8 cellular contexts compared by ENCODE assay signal in genomic region chr19:23758187-23759074, GRCh38. TPM values are rescaled to one million over a fixed set of nuclear protein-coding genes. Genes with fewer than 3 reads are reported as not detected.
DNase-seq lines count a peak whose midpoint lies in the region; ATAC-seq and TF ChIP-seq lines count a peak whose summit lies in the region.

Gene ZNF681 (minus strand): TSS chr19:23758891. CDS start chr19:23758749, 142 bp downstream.

- H3K9me3 ChIP-seq in adrenal gland (replicated peaks in 1 of 3): no peaks in the 10 kb centered on the region
- no peaks in the 10 kb centered on the region for H3K9me3 ChIP-seq in uterus

- H3K4me1 ChIP-seq in adrenal gland (replicated peaks in 1 of 2) (peaks cover 0 to 9% of the 10 kb centered on the region in 2 donors), uterus (no peaks in the 10 kb centered on the region)

- in situ Hi-C loops in KBM-7 (cut with MboI; ENCODE audit: low pct_unique_long_range_greater_than_20kb, low sequenced_read_pairs): no loop called here

- H3K4me3 ChIP-seq in adrenal gland (peak within 1 kb of the TSS; percentile 33 to 71 (median 62)), uterus (peak within 1 kb of the TSS; percentile 49 to 56)

- H3K27ac ChIP-seq in adrenal gland (peak within 1 kb of the TSS in 4 of 5 donors; percentile 57 to 80 (median 68)), uterus (peak within 1 kb of the TSS; percentile 61 to 83)

- DNase-seq in DMS53 treated with DMSO at 0.1 percent for 48 hours (lab: John Stamatoyannopoulos, UW; ENCODE audit: unreplicated experiment) (peak; percentile 92), KBM-7 (peak; percentile 94), adrenal gland (peak; percentile 88 to 97 (median 94)), left ventricle myocardium superior (peak; percentile 92), pulmonary artery endothelial cell (ENCODE audit: low read depth, low spot score) (peak; percentile 61), uterus (peak; percentile 85 to 89)

- peak in 4 of 6 experiments; percentile 17 to 35 (median 28) for TF ChIP-seq CTCF in adrenal gland (IDR thresholded peaks at IDR 0.05)
- no peak for TF ChIP-seq CTCF in uterus (IDR thresholded peaks at IDR 0.05)

- WGBS in adrenal gland, 4 donors: 0 to 5% (median 1%) methylated on average over 25 to 44 of the region's 44 CpGs

- H3K27me3 ChIP-seq in adrenal gland (no peaks in the 10 kb centered on the region), uterus (no peaks in the 10 kb centered on the region)

- intact Hi-C loops in adrenal gland (cut with DNase I): loop anchor here in 1 of 2 donors (10.0 kb wide), 1 partner anchor 74 kb away; the partner anchor contains the start of gene ZNF675
- intact Hi-C loops in left ventricle myocardium superior (cut with micrococcal nuclease): no loop called here
- intact Hi-C loops in uterus (cut with DNase I; ENCODE audit: low total_unique reads): no loop called here

- H3K36me3 ChIP-seq in adrenal gland (replicated peaks in 1 of 2) (no peaks in the 10 kb centered on the region), uterus (no peaks in the 10 kb centered on the region)

- ATAC-seq in GM21526 (IDR thresholded peaks at IDR 0.05; ENCODE audit: low FRiP score, unreplicated experiment) (peak; percentile 78), SK-N-SH treated with all-trans-retinoic acid at 6 μM for 48 hours (peak; percentile 91), left ventricle myocardium superior (peak; percentile 95)

- TF ChIP-seq POLR2A in adrenal gland (IDR thresholded peaks at IDR 0.05): peak; percentile 40 to 78
- peak; percentile 27 to 33 for TF ChIP-seq POLR2A in uterus (IDR thresholded peaks at IDR 0.05)

TF ChIP-seq in SK-N-SH treated with all-trans-retinoic acid at 6 μM for 48 hours, 23 proteins besides CTCF, POLR2A, EP300 and RAD21:
- no peak for TF ChIP-seq SNAI2 (CRISPR knock-in tag; IDR thresholded peaks at IDR 0.05)
- TF ChIP-seq CSDC2 (CRISPR knock-in tag; IDR thresholded peaks at IDR 0.05): no peak
- peak; percentile 25; the same call in 1 of the 2 replicates for TF ChIP-seq ZNF70 (CRISPR knock-in tag; IDR thresholded peaks at IDR 0.05)

RNA-seq across cellular contexts. Expression of gene ZNF681, which starts in this region (rescaled TPM):
- total RNA-seq in adrenal gland (1 to 10 TPM in 7 of 8 donors, under 1 TPM in 1; 0.96 to 2.9 (median 1.7) TPM), left ventricle myocardium superior (0.30 TPM), pulmonary artery endothelial cell (0.26 and 1.3 TPM in 2 replicates), uterus (1 to 10 TPM in 3 of 4 donors, under 1 TPM in 1; 0.26 to 7.3 (median 2.7) TPM)
- 1 to 10 TPM in 1 of 3 donors, under 1 TPM in 2; 0.44 to 4.5 (median 0.72) TPM for polyA plus RNA-seq in adrenal gland

Comparison
In these comparisons a context has a peak if more than half of its experiments do, and no peak if none do; other contexts are left out.
1. Peak in every context shown above with its lines: DNase-seq, ATAC-seq, H3K4me3 ChIP-seq and H3K27ac ChIP-seq.
2. Peak in DNase-seq and ATAC-seq in left ventricle myocardium superior; RNA of the gene not detected or under 1 TPM.
3. CTCF ChIP-seq: peak in adrenal gland (4 of 6); none in uterus (0 of 4).